ENCODE assay signal across 16 cellular contexts in the genomic region with DNA sequence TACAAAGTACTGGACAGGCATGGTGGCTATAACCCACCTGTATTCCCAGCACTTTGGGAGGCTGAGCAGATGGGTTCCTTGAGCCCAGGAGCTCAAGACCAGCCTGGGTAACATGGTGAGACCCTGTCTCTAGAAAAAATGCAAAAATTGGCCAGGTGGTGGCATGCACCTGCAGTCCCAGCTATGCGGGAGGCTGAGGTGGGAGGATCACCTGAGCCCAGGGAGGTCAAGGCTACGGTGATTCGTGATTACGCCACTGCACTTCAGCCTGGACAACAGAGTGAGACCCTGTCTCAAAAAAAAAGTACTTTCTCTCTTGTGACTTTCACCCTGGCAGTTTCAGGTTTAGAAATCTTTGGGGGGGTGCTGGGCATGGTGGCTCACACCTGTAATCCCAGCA. TPM values are rescaled to one million over a fixed set of nuclear protein-coding genes. Genes with fewer than 3 reads are reported as not detected.
DNase-seq lines count a peak whose midpoint lies in the region; ATAC-seq and TF ChIP-seq lines count a peak whose summit lies in the region.
"Had no signal": no experiment of that assay in that cellular context is flagged by ENCODE, and none has a peak within 500 bp of the region (broad histone marks: within the 10 kb centered on the region; RNA-seq: fewer than 3 reads in every experiment).

No MANE protein-coding gene starts in this region.

- no peaks in the 10 kb centered on the region for H3K9me3 Mint-ChIP-seq in type B pancreatic cell
- H3K9me3 Mint-ChIP-seq: CD4-positive, alpha-beta memory T cell; GM23338; H9 had no signal

- H3K4me3 Mint-ChIP-seq in type B pancreatic cell = no peak overlapping the region
- H3K4me3 Mint-ChIP-seq: CD4-positive, alpha-beta memory T cell; GM23338; H9 had no signal

- H3K27ac ChIP-seq in VCaP = peak overlapping the region; percentile 99
- H3K27ac ChIP-seq in hepatocyte = peak overlapping the region; percentile 80
- H3K27ac ChIP-seq in SJCRH30 = no peak overlapping the region
- H3K27ac ChIP-seq: C4-2B had no signal

- TF ChIP-seq CTCF in VCaP (conservative IDR thresholded peaks at IDR 0.05) (no peak), hepatocyte (IDR thresholded peaks at IDR 0.05; ENCODE audit: poor library complexity) (no peak), type B pancreatic cell (conservative IDR thresholded peaks at IDR 0.05) (no peak), omental fat pad (IDR thresholded peaks at IDR 0.05) (no peak)

- no peaks in the 10 kb centered on the region for H3K9me3 ChIP-seq in hepatocyte (ENCODE audit: low read depth)
- no peaks in the 10 kb centered on the region for H3K9me3 ChIP-seq in SJCRH30 (replicated peaks)
- H3K9me3 ChIP-seq: BE2C had no signal

- no peak overlapping the region for H3K4me2 ChIP-seq in hepatocyte
- H3K4me2 ChIP-seq: GM23338 had no signal

- H3K9me2 ChIP-seq in hepatocyte (replicated peaks; ENCODE audit: insufficient read depth) = no peaks in the 10 kb centered on the region

- peak overlapping the region; percentile 11 for H3K27ac Mint-ChIP-seq in type B pancreatic cell
- H3K27ac Mint-ChIP-seq: GM23338, H9 had no signal

- peaks cover 11% of the 10 kb centered on the region for H3K4me1 Mint-ChIP-seq in type B pancreatic cell (ENCODE audit: unreplicated experiment)
- H3K4me1 Mint-ChIP-seq: GM23338, H9 had no signal

- H4K20me1 ChIP-seq in hepatocyte (ENCODE audit: insufficient read depth, poor library complexity, severe bottlenecking) = no peaks in the 10 kb centered on the region

- ATAC-seq in omental fat pad (ENCODE audit: low FRiP score) = no peak
- ATAC-seq: GM23338 had no signal

- H3K4me1 ChIP-seq in hepatocyte (ENCODE audit: insufficient read depth) (peaks cover 18% of the 10 kb centered on the region), SJCRH30 (no peaks in the 10 kb centered on the region)
- H3K4me1 ChIP-seq: BE2C had no signal

- H3K36me3 ChIP-seq in hepatocyte (replicated peaks; ENCODE audit: insufficient read depth, low read depth) (no peaks in the 10 kb centered on the region), SJCRH30 (peaks cover 75% of the 10 kb centered on the region)

- no peaks in the 10 kb centered on the region for H3K27me3 Mint-ChIP-seq in type B pancreatic cell
- H3K27me3 Mint-ChIP-seq: CD4-positive, alpha-beta memory T cell had no signal

- DNase-seq in HCEC 1CT (peak; percentile 8), hepatocyte (ENCODE audit: low spot score) (no peak), type B pancreatic cell (ENCODE audit: extremely low spot score, unreplicated experiment) (no peak), omental fat pad (ENCODE audit: low spot score) (no peak), SJCRH30 (no peak)
- DNase-seq in stimulated activated CD4-positive, alpha-beta T cell treated with anti-CD3 and anti-CD28 coated beads, Interleukin-2, amount 100 ng/mL, for 24 hours = no peak
- DNase-seq: BE2C; CD4-positive, alpha-beta memory T cell; DMS153; DMS79 treated with DMSO at 0.1 percent for 48 hours; EL; H9; KBM-7 had no signal

- 96% methylated on average over 4 of the region's 4 CpGs for WGBS in hepatocyte (ENCODE audit: low lambda C conversion rate, missing lambda C conversion rate)

- peaks cover 38% of the 10 kb centered on the region for H3K36me3 Mint-ChIP-seq in type B pancreatic cell

- no peak overlapping the region for H2AFZ ChIP-seq in hepatocyte
- H2AFZ ChIP-seq: GM23338 had no signal

- H3K4me3 ChIP-seq in hepatocyte (no peak overlapping the region), SJCRH30 (no peak overlapping the region)
- H3K4me3 ChIP-seq: GM23338 had no signal

- H3K27me3 ChIP-seq in hepatocyte (no peaks in the 10 kb centered on the region), SJCRH30 (no peaks in the 10 kb centered on the region)
- H3K27me3 ChIP-seq: BE2C had no signal

- peaks cover 10% of the 10 kb centered on the region for H3K79me2 ChIP-seq in hepatocyte

RNA-seq across cellular contexts. Expression of a gene that starts 11.2 kb away (rescaled TPM):
- total RNA-seq in hepatocyte = 60.2 and 77.0 TPM in 2 replicates
- 84.4 and 89.5 TPM in 2 replicates for polyA plus RNA-seq in hepatocyte
- 86.9 and 98.7 TPM in 2 replicates for total RNA-seq in type B pancreatic cell (ENCODE audit: low replicate concordance)
- 10 to 100 TPM; 32.5 to 51.9 (median 40.0) TPM for total RNA-seq in omental fat pad
- total RNA-seq in SJCRH30 (2014; rRNA removed; shearing (Covaris generic)) = 102 and 104 TPM in 2 replicates

RNA-seq across cellular contexts. Expression of a gene that starts 24.2 kb away (rescaled TPM):
- total RNA-seq in hepatocyte (405 and 417 TPM in 2 replicates), type B pancreatic cell (ENCODE audit: low replicate concordance) (425 and 472 TPM in 2 replicates), omental fat pad (100 to 1,000 TPM; 293 to 486 (median 418) TPM)
- 337 and 344 TPM in 2 replicates for polyA plus RNA-seq in hepatocyte
- total RNA-seq in SJCRH30 (2014; rRNA removed; shearing (Covaris generic)) = 408 and 419 TPM in 2 replicates

RNA-seq across cellular contexts. Expression of a gene that starts 43.0 kb away (rescaled TPM):
- total RNA-seq in hepatocyte (4.0 and 6.1 TPM in 2 replicates), type B pancreatic cell (ENCODE audit: low replicate concordance) (0.68 and 1.5 TPM in 2 replicates), omental fat pad (1 to 10 TPM; 1.0 to 5.8 (median 1.6) TPM)
- polyA plus RNA-seq in hepatocyte = 3.5 and 3.7 TPM in 2 replicates
- total RNA-seq in SJCRH30 (2014; rRNA removed; shearing (Covaris generic)) = 0.23 and 0.42 TPM in 2 replicates
